ENCODE assay signal across 15 cellular contexts in genomic region chr5:53373420-53374188, GRCh38.
DNase-seq lines count a peak whose midpoint lies in the region; ATAC-seq lines count a peak whose summit lies in the region.
"Had no signal": no experiment of that assay in that cellular context is flagged by ENCODE, and none has a peak within 500 bp of the region (broad histone marks: within the 10 kb centered on the region; RNA-seq: fewer than 3 reads in every experiment).

No MANE protein-coding gene starts in this region.

- ATAC-seq in stimulated activated naive CD8-positive, alpha-beta T cell treated with anti-CD3 and anti-CD28 coated beads, Interleukin-15, Interleukin-2, amounts not matched to agents 100 U/mL and 50 U/mL, for 24 hours = no peak
- no peak for ATAC-seq in GM21526 (IDR thresholded peaks at IDR 0.05; ENCODE audit: low FRiP score, unreplicated experiment)
- ATAC-seq: Panc1 had no signal

- peak; percentile 7 for DNase-seq in NCI-H2029 treated with DMSO at 0.1 percent for 48 hours (lab: John Stamatoyannopoulos, UW)
- DNase-seq in NCI-H2029 (lab: John Stamatoyannopoulos, UW) = no peak
- peak; percentile 90 for DNase-seq in NCI-H748 (lab: John Stamatoyannopoulos, UW; ENCODE audit: unreplicated experiment)
- DNase-seq in dedifferentiated amniotic fluid mesenchymal stem cell (ENCODE audit: extremely low spot score) = peak; percentile 26
- DNase-seq in pulmonary artery endothelial cell (ENCODE audit: low read depth, low spot score) = peak; percentile 77
- no peak for DNase-seq in NCI-H69 (lab: John Stamatoyannopoulos, UW)
- no peak for DNase-seq in stimulated activated naive CD8-positive, alpha-beta T cell treated with anti-CD3 and anti-CD28 coated beads, Interleukin-15, Interleukin-2, amounts not matched to agents 100 U/mL and 50 U/mL, for 24 hours
- DNase-seq: activated CD4-positive, alpha-beta T cell treated with anti-CD3 and anti-CD28 coated beads, Interleukin-2, amount 10 ng/mL, durations not matched to agents 7 days and 5 days; brain microvascular endothelial cell; H9; NCI-H526; stimulated activated naive CD4-positive, alpha-beta T cell; transverse colon had no signal

Comparison
In these comparisons a context has a peak if more than half of its experiments do, and no peak if none do; other contexts are left out.
1. DNase-seq: peak in NCI-H2029 treated with DMSO at 0.1 percent for 48 hours (single experiment), NCI-H748 (single experiment), dedifferentiated amniotic fluid mesenchymal stem cell (single experiment) and pulmonary artery endothelial cell (single experiment); none in NCI-H2029 (single experiment), NCI-H69 (single experiment) and stimulated activated naive CD8-positive, alpha-beta T cell treated with anti-CD3 and anti-CD28 coated beads, Interleukin-15, Interleukin-2, amounts not matched to agents 100 U/mL and 50 U/mL, for 24 hours (single experiment).